1 cellular context compared by ENCODE assay signal in genomic region chr15:59632714-59633113, GRCh38.
TF ChIP-seq lines count a peak whose summit lies in the region.

No MANE protein-coding gene starts in this region.

TF ChIP-seq in liver, 16 proteins besides CTCF, POLR2A, EP300 and RAD21 (continued from another document):
- TF ChIP-seq, protein P1, sequence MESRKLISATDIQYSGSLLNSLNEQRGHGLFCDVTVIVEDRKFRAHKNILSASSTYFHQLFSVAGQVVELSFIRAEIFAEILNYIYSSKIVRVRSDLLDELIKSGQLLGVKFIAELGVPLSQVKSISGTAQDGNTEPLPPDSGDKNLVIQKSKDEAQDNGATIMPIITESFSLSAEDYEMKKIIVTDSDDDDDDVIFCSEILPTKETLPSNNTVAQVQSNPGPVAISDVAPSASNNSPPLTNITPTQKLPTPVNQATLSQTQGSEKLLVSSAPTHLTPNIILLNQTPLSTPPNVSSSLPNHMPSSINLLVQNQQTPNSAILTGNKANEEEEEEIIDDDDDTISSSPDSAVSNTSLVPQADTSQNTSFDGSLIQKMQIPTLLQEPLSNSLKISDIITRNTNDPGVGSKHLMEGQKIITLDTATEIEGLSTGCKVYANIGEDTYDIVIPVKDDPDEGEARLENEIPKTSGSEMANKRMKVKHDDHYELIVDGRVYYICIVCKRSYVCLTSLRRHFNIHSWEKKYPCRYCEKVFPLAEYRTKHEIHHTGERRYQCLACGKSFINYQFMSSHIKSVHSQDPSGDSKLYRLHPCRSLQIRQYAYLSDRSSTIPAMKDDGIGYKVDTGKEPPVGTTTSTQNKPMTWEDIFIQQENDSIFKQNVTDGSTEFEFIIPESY (IDR thresholded peaks at IDR 0.05): no peak
